Comparison of ENCODE assay signal across 1 cellular context in genomic region chr2:12722445-12723316, GRCh38.
TF ChIP-seq lines count a peak whose summit lies in the region.

No MANE protein-coding gene starts in this region.

TF ChIP-seq in GM23338, 12 proteins besides CTCF, POLR2A, EP300 and RAD21 (continued from another document):
- TF ChIP-seq, protein P1, sequence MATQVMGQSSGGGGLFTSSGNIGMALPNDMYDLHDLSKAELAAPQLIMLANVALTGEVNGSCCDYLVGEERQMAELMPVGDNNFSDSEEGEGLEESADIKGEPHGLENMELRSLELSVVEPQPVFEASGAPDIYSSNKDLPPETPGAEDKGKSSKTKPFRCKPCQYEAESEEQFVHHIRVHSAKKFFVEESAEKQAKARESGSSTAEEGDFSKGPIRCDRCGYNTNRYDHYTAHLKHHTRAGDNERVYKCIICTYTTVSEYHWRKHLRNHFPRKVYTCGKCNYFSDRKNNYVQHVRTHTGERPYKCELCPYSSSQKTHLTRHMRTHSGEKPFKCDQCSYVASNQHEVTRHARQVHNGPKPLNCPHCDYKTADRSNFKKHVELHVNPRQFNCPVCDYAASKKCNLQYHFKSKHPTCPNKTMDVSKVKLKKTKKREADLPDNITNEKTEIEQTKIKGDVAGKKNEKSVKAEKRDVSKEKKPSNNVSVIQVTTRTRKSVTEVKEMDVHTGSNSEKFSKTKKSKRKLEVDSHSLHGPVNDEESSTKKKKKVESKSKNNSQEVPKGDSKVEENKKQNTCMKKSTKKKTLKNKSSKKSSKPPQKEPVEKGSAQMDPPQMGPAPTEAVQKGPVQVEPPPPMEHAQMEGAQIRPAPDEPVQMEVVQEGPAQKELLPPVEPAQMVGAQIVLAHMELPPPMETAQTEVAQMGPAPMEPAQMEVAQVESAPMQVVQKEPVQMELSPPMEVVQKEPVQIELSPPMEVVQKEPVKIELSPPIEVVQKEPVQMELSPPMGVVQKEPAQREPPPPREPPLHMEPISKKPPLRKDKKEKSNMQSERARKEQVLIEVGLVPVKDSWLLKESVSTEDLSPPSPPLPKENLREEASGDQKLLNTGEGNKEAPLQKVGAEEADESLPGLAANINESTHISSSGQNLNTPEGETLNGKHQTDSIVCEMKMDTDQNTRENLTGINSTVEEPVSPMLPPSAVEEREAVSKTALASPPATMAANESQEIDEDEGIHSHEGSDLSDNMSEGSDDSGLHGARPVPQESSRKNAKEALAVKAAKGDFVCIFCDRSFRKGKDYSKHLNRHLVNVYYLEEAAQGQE (IDR thresholded peaks at IDR 0.05; ENCODE audit: unreplicated experiment) = no peak
- TF ChIP-seq ZNF331 (CRISPR knock-in tag; IDR thresholded peaks at IDR 0.05; ENCODE audit: low read depth) = no peak
- no peak for TF ChIP-seq ZNF114 (CRISPR knock-in tag; IDR thresholded peaks at IDR 0.05)
- TF ChIP-seq CREB1 (CRISPR knock-in tag; IDR thresholded peaks at IDR 0.05; ENCODE audit: low read depth) = no peak
- TF ChIP-seq NANOG (IDR thresholded peaks at IDR 0.05; ENCODE audit: borderline replicate concordance) = no peak
- no peak for TF ChIP-seq POLR2AphosphoS5 (IDR thresholded peaks at IDR 0.05; ENCODE audit: low read depth)
- no peak for TF ChIP-seq EZH2 (IDR thresholded peaks at IDR 0.05; ENCODE audit: low read depth, unreplicated experiment)
- no peak for TF ChIP-seq ZNF462 (CRISPR knock-in tag; IDR thresholded peaks at IDR 0.05)
- no peak for TF ChIP-seq ETS1 (IDR thresholded peaks at IDR 0.05)
